In the genomic region with DNA sequence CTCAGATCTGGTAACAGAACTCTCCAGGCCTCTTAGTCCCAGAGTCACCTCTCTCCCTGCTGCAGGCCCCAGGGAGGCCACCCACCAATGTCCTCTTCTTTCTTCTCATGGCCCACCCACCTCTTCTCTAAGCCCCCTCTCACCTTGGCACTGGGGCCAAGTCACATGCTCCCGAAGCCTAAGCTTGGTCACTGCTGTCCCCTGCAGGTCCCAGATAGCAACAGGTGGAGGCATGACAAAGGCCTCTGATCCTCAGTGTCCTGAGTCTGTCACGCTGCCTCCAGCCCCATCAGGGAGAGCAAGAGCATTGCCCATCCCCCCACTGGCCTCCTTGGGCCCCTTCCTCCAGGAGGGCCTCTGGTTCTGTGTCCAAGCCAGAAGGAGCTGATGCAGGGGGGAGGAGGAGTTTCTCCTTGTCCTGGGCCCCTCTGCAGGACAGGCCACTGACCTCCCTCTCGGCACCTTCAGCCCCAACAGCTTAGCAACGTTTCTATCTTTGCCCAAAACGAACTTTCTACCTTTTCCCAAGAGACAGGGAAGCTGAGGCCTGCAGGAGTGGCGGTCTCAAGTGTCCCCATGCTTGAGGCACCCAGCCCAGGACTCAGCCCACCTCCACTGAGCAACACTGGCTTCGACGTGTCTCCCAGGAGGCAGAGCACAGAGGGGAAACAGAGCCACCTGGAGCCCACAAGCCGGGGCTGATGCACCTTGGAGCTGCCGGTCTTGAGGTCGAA, we compare ENCODE assay signal across 1 cellular context.
TF ChIP-seq lines count a peak whose summit lies in the region.

No MANE protein-coding gene starts in this region.

TF ChIP-seq in endothelial cell of umbilical vein, 7 proteins besides CTCF, POLR2A, EP300 and RAD21:
- TF ChIP-seq JUN (IDR thresholded peaks at IDR 0.05; ENCODE audit: borderline replicate concordance, insufficient read depth, insufficient read length, low read depth), result no peak
- TF ChIP-seq POLR2AphosphoS5 (IDR thresholded peaks at IDR 0.05; ENCODE audit: insufficient read depth, low read depth, low read length), result no peak
- no peak for TF ChIP-seq MYC (IDR thresholded peaks at IDR 0.05; ENCODE audit: low read depth, low read length)
- no peak for TF ChIP-seq EZH2 (IDR thresholded peaks at IDR 0.05; ENCODE audit: borderline replicate concordance, low read depth, low read length, severe bottlenecking)
- TF ChIP-seq MAX (IDR thresholded peaks at IDR 0.05; ENCODE audit: insufficient read depth, insufficient read length), result no peak
- no peak for TF ChIP-seq FOS (IDR thresholded peaks at IDR 0.05; ENCODE audit: borderline replicate concordance, insufficient read depth, low read length)
- no peak for TF ChIP-seq GATA2 (IDR thresholded peaks at IDR 0.05; ENCODE audit: insufficient read depth, insufficient read length, low read depth, low read length)
